Comparison of ENCODE assay signal across 1 cellular context in the genomic region with DNA sequence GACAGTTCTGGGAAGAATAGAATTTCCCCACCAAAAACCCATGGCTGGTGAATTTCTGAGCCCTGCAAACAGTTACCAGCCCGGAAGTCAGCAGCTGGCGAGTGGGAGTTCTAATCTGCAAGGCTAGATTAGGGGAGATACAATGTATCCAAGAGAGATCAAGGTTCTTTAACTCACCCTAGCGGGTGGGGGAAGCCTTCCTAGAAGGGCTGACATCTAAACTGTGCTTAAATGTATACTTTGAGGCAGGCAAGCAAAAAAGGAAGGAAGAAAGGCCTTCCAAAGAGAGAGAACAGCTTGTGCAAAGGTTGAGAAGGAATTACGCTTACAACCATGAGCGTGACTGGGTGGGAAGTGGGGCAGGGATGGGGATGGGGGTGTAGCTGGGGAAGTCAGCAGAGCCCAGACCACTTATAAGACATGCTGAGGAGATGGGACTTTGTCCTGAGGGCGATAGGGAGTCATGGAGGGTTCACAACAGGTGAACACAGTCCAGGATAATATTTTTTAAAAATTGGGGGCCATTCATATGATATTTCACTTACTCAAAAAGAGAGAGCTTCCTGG.
TF ChIP-seq lines count a peak whose summit lies in the region.

No MANE protein-coding gene starts in this region.

TF ChIP-seq in K562, 482 proteins besides CTCF, POLR2A, EP300 and RAD21 (continued from another document):
- no peak for TF ChIP-seq BDP1 (IDR thresholded peaks at IDR 0.05; ENCODE audit: insufficient read depth, insufficient read length)
- 0 out of 2 replicates have a peak, but pooled peaks have one; percentile 45 for TF ChIP-seq MTA1 (IDR thresholded peaks at IDR 0.05; ENCODE audit: borderline replicate concordance)
- no peak for TF ChIP-seq PYGO2 (tag; IDR thresholded peaks at IDR 0.05)
- TF ChIP-seq ZNF3 (CRISPR knock-in tag; IDR thresholded peaks at IDR 0.05) = no peak
- no peak for TF ChIP-seq PURB (CRISPR knock-in tag; IDR thresholded peaks at IDR 0.05; ENCODE audit: low read depth)
- no peak for TF ChIP-seq ATF1 (CRISPR knock-in tag; IDR thresholded peaks at IDR 0.05)
- TF ChIP-seq ATF1 (tag; IDR thresholded peaks at IDR 0.05) = no peak
- TF ChIP-seq GATA2 (CRISPR knock-in tag; IDR thresholded peaks at IDR 0.05) = peak; percentile 38; the same call in 1 of the 2 replicates
- 0 out of 2 replicates have a peak, but pooled peaks have one; percentile 13 for TF ChIP-seq POLR2G (IDR thresholded peaks at IDR 0.05; ENCODE audit: low read depth, low read length)
- no peak for TF ChIP-seq MBD2 (IDR thresholded peaks at IDR 0.05; ENCODE audit: borderline replicate concordance, low read depth)
- peak; percentile 26; the same call in 1 of the 2 replicates for TF ChIP-seq NBN (IDR thresholded peaks at IDR 0.05; ENCODE audit: low read depth)
- TF ChIP-seq, protein P1, sequence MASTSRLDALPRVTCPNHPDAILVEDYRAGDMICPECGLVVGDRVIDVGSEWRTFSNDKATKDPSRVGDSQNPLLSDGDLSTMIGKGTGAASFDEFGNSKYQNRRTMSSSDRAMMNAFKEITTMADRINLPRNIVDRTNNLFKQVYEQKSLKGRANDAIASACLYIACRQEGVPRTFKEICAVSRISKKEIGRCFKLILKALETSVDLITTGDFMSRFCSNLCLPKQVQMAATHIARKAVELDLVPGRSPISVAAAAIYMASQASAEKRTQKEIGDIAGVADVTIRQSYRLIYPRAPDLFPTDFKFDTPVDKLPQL (IDR thresholded peaks at IDR 0.05; ENCODE audit: extremely low read depth, insufficient read length) = peak; percentile 64
- peak; percentile 94 for TF ChIP-seq POLR2AphosphoS5 (IDR thresholded peaks at IDR 0.05; ENCODE audit: control insufficient read depth, insufficient read depth, low read depth, low read length)
- TF ChIP-seq KDM2B (CRISPR knock-in tag; IDR thresholded peaks at IDR 0.05) = no peak
- TF ChIP-seq E2F3 (CRISPR knock-in tag; IDR thresholded peaks at IDR 0.05) = no peak
- TF ChIP-seq ZNF717 (CRISPR knock-in tag; IDR thresholded peaks at IDR 0.05) = no peak
- TF ChIP-seq, protein P2, sequence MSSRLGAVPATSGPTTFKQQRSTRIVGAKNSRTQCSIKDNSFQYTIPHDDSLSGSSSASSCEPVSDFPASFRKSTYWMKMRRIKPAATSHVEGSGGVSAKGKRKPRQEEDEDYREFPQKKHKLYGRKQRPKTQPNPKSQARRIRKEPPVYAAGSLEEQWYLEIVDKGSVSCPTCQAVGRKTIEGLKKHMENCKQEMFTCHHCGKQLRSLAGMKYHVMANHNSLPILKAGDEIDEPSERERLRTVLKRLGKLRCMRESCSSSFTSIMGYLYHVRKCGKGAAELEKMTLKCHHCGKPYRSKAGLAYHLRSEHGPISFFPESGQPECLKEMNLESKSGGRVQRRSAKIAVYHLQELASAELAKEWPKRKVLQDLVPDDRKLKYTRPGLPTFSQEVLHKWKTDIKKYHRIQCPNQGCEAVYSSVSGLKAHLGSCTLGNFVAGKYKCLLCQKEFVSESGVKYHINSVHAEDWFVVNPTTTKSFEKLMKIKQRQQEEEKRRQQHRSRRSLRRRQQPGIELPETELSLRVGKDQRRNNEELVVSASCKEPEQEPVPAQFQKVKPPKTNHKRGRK (tag; IDR thresholded peaks at IDR 0.05) = no peak
- TF ChIP-seq, protein P3, sequence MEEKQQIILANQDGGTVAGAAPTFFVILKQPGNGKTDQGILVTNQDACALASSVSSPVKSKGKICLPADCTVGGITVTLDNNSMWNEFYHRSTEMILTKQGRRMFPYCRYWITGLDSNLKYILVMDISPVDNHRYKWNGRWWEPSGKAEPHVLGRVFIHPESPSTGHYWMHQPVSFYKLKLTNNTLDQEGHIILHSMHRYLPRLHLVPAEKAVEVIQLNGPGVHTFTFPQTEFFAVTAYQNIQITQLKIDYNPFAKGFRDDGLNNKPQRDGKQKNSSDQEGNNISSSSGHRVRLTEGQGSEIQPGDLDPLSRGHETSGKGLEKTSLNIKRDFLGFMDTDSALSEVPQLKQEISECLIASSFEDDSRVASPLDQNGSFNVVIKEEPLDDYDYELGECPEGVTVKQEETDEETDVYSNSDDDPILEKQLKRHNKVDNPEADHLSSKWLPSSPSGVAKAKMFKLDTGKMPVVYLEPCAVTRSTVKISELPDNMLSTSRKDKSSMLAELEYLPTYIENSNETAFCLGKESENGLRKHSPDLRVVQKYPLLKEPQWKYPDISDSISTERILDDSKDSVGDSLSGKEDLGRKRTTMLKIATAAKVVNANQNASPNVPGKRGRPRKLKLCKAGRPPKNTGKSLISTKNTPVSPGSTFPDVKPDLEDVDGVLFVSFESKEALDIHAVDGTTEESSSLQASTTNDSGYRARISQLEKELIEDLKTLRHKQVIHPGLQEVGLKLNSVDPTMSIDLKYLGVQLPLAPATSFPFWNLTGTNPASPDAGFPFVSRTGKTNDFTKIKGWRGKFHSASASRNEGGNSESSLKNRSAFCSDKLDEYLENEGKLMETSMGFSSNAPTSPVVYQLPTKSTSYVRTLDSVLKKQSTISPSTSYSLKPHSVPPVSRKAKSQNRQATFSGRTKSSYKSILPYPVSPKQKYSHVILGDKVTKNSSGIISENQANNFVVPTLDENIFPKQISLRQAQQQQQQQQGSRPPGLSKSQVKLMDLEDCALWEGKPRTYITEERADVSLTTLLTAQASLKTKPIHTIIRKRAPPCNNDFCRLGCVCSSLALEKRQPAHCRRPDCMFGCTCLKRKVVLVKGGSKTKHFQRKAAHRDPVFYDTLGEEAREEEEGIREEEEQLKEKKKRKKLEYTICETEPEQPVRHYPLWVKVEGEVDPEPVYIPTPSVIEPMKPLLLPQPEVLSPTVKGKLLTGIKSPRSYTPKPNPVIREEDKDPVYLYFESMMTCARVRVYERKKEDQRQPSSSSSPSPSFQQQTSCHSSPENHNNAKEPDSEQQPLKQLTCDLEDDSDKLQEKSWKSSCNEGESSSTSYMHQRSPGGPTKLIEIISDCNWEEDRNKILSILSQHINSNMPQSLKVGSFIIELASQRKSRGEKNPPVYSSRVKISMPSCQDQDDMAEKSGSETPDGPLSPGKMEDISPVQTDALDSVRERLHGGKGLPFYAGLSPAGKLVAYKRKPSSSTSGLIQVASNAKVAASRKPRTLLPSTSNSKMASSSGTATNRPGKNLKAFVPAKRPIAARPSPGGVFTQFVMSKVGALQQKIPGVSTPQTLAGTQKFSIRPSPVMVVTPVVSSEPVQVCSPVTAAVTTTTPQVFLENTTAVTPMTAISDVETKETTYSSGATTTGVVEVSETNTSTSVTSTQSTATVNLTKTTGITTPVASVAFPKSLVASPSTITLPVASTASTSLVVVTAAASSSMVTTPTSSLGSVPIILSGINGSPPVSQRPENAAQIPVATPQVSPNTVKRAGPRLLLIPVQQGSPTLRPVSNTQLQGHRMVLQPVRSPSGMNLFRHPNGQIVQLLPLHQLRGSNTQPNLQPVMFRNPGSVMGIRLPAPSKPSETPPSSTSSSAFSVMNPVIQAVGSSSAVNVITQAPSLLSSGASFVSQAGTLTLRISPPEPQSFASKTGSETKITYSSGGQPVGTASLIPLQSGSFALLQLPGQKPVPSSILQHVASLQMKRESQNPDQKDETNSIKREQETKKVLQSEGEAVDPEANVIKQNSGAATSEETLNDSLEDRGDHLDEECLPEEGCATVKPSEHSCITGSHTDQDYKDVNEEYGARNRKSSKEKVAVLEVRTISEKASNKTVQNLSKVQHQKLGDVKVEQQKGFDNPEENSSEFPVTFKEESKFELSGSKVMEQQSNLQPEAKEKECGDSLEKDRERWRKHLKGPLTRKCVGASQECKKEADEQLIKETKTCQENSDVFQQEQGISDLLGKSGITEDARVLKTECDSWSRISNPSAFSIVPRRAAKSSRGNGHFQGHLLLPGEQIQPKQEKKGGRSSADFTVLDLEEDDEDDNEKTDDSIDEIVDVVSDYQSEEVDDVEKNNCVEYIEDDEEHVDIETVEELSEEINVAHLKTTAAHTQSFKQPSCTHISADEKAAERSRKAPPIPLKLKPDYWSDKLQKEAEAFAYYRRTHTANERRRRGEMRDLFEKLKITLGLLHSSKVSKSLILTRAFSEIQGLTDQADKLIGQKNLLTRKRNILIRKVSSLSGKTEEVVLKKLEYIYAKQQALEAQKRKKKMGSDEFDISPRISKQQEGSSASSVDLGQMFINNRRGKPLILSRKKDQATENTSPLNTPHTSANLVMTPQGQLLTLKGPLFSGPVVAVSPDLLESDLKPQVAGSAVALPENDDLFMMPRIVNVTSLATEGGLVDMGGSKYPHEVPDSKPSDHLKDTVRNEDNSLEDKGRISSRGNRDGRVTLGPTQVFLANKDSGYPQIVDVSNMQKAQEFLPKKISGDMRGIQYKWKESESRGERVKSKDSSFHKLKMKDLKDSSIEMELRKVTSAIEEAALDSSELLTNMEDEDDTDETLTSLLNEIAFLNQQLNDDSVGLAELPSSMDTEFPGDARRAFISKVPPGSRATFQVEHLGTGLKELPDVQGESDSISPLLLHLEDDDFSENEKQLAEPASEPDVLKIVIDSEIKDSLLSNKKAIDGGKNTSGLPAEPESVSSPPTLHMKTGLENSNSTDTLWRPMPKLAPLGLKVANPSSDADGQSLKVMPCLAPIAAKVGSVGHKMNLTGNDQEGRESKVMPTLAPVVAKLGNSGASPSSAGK (IDR thresholded peaks at IDR 0.05) = no peak
- TF ChIP-seq ATF7 (IDR thresholded peaks at IDR 0.05) = no peak
- no peak for TF ChIP-seq SIRT6 (IDR thresholded peaks at IDR 0.05; ENCODE audit: low read depth, low read length)
- no peak for TF ChIP-seq NELFE (IDR thresholded peaks at IDR 0.05; ENCODE audit: insufficient read depth, insufficient read length)
- no peak for TF ChIP-seq ILK (tag; IDR thresholded peaks at IDR 0.05; ENCODE audit: borderline replicate concordance, low read depth)
- no peak for TF ChIP-seq ZNF77 (CRISPR knock-in tag; IDR thresholded peaks at IDR 0.05)
- TF ChIP-seq TAF7 (tag; IDR thresholded peaks at IDR 0.05) = no peak
- TF ChIP-seq CSDE1 (IDR thresholded peaks at IDR 0.05) = no peak
- TF ChIP-seq POLR3G (IDR thresholded peaks at IDR 0.05; ENCODE audit: extremely low read depth, insufficient read length, insufficient replicate concordance) = no peak
- TF ChIP-seq TAF15 (IDR thresholded peaks at IDR 0.05; ENCODE audit: low read depth, low read length) = no peak
- peak; percentile 62; the same call in 1 of the 2 replicates for TF ChIP-seq LEF1 (IDR thresholded peaks at IDR 0.05)
- no peak for TF ChIP-seq ZC3H11A (IDR thresholded peaks at IDR 0.05; ENCODE audit: low read depth, low read length)
- TF ChIP-seq SRSF1 (IDR thresholded peaks at IDR 0.05; ENCODE audit: low read depth, low read length) = no peak
- TF ChIP-seq, protein P4, sequence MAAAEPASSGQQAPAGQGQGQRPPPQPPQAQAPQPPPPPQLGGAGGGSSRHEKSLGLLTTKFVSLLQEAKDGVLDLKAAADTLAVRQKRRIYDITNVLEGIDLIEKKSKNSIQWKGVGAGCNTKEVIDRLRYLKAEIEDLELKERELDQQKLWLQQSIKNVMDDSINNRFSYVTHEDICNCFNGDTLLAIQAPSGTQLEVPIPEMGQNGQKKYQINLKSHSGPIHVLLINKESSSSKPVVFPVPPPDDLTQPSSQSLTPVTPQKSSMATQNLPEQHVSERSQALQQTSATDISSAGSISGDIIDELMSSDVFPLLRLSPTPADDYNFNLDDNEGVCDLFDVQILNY (CRISPR knock-in tag; IDR thresholded peaks at IDR 0.05) = no peak
- no peak for TF ChIP-seq FIP1L1 (IDR thresholded peaks at IDR 0.05; ENCODE audit: low read depth, low read length, poor library complexity, severe bottlenecking)
- peak; percentile 67 for TF ChIP-seq CBFA2T2 (conservative IDR thresholded peaks at IDR 0.05)
- no peak for TF ChIP-seq NCOA1 (IDR thresholded peaks at IDR 0.05; ENCODE audit: low read depth)
- no peak for TF ChIP-seq CREM (IDR thresholded peaks at IDR 0.05; ENCODE audit: low read depth)
- no peak for TF ChIP-seq FOXK1 (CRISPR knock-in tag; IDR thresholded peaks at IDR 0.05; ENCODE audit: borderline replicate concordance)
TF ChIP-seq in K562: peak in this region for 63.
